In the genomic region with DNA sequence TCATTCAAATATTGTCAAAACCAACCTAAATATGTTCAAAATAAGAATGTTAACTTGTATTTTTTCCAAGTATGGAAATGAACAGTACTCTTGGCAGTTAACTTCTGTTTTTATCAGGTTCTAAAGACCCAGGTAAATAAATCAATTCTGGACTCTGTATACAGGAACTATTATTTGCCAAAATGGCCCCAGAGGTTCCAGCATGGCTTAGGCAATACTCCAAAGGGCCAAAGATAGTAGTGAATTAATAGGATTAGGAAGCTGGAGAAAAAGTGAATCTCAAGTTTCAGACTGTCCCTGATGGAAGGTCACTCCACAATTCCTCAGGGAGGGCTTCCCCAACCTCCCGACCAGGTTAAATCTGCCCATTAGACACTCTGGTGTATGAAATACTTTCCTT, we compare ENCODE assay signal across 17 cellular contexts.
"Had no signal": no experiment of that assay in that cellular context is flagged by ENCODE, and none has a peak within 500 bp of the region (broad histone marks: within the 10 kb centered on the region; RNA-seq: fewer than 3 reads in every experiment).

No MANE protein-coding gene starts in this region.

- DNase-seq: activated CD4-positive, alpha-beta T cell treated with anti-CD3 and anti-CD28 coated beads, Interleukin-2, amount 50 U/mL, for 4 hours; activated CD8-positive, alpha-beta memory T cell treated with anti-CD3 and anti-CD28 coated beads, Interleukin-2, amount 10 ng/mL, durations not matched to agents 7 days and 5 days; activated gamma-delta T cell; activated T-cell treated with anti-CD3 and anti-CD28 coated beads, Interleukin-2, amount 50 U/mL, for 4 hours; effector memory CD4-positive, alpha-beta T cell; foreskin keratinocyte; left ventricle myocardium superior; mesendoderm; nephron progenitor cell; spleen; SW 1271; upper lobe of right lung had no signal

- H3K27ac ChIP-seq: foreskin keratinocyte, spleen, thoracic aorta, upper lobe of right lung had no signal

- ATAC-seq: activated CD4-positive, CD25-positive, alpha-beta regulatory T cell treated with anti-CD3 and anti-CD28 coated beads, Interleukin-2, amount 50 U/mL, for 24 hours; activated CD8-positive, alpha-beta memory T cell treated with anti-CD3 and anti-CD28 coated beads, Interleukin-2, amount 10 ng/mL, durations not matched to agents 7 days and 5 days; activated T-cell treated with anti-CD3 and anti-CD28 coated beads, Interleukin-2, amount 50 U/mL, for 4 hours; foreskin keratinocyte; left ventricle myocardium superior; sciatic nerve; upper lobe of right lung had no signal

- H3K9me3 ChIP-seq: thoracic aorta, upper lobe of right lung had no signal

- H3K4me3 Mint-ChIP-seq: activated CD8-positive, alpha-beta memory T cell treated with anti-CD3 and anti-CD28 coated beads, Interleukin-2, amount 10 ng/mL, durations not matched to agents 7 days and 5 days; dendritic cell treated with granulocyte-macrophage colony-stimulating factor and Interleukin-4, amounts not matched to agents 40 ng/mL and 50 ng/mL, for 4 days; nephron progenitor cell had no signal

- H3K27ac Mint-ChIP-seq: dendritic cell treated with granulocyte-macrophage colony-stimulating factor and Interleukin-4, amounts not matched to agents 40 ng/mL and 50 ng/mL, for 4 days; nephron progenitor cell; T-helper 2 cell treated with Interferon-gamma antibody and Interleukin-4, amounts not matched to agents 5 μg/mL and 100 μg/mL, for 36 hours had no signal

- H3K4me3 ChIP-seq: spleen, thoracic aorta, upper lobe of right lung had no signal

- H3K9me3 Mint-ChIP-seq: dendritic cell treated with granulocyte-macrophage colony-stimulating factor and Interleukin-4, amounts not matched to agents 40 ng/mL and 50 ng/mL, for 4 days had no signal

- H3K36me3 ChIP-seq: spleen, thoracic aorta, upper lobe of right lung had no signal
